In the genomic region with DNA sequence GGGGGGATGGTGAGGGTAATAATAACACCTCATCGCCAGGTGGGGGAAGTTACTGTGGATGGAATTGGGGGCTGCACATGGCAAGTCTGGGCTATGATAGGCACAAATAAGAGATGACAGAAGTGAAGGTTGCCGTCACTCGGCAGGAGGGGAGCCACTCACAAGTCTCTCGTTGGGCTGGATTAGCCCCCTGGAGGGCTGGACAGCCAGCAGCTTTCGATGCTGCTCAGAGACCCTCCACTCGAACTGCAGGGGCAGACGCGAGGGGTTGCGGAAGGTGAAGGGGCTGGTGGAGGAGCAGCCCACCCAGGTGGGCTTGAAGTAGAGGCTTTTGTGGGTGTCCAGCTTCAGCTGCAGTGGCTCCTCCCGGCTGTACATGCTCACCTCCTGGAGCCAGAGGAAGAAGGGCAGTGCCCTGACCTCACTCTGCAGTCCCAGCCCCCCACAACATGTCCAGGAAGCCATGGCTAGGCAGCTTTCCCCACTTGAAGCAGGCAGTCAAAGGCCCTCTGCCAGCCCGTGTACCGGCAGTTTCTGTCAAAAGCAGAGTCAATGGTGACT, we compare ENCODE assay signal across 2 cellular contexts.
TF ChIP-seq lines count a peak whose summit lies in the region.

No MANE protein-coding gene starts in this region.

TF ChIP-seq in H1, 55 proteins besides CTCF, POLR2A, EP300 and RAD21:
- TF ChIP-seq EGR1 (IDR thresholded peaks at IDR 0.05; ENCODE audit: borderline replicate concordance, low read depth, low read length), result no peak
- no peak for TF ChIP-seq SIX5 (IDR thresholded peaks at IDR 0.05; ENCODE audit: low read depth, low read length)
- TF ChIP-seq KDM1A (IDR thresholded peaks at IDR 0.05; ENCODE audit: borderline replicate concordance, low read length), result no peak
- no peak for TF ChIP-seq CHD2 (IDR thresholded peaks at IDR 0.05; ENCODE audit: low read length)
- no peak for TF ChIP-seq BRCA1 (IDR thresholded peaks at IDR 0.05; ENCODE audit: low read depth, low read length)
- TF ChIP-seq JUN (IDR thresholded peaks at IDR 0.05; ENCODE audit: low read depth, low read length), result no peak
- no peak for TF ChIP-seq RNF2 (IDR thresholded peaks at IDR 0.05; ENCODE audit: borderline replicate concordance, low read depth, low read length, missing control alignments, poor library complexity, severe bottlenecking)
- TF ChIP-seq SUZ12 (IDR thresholded peaks at IDR 0.05; ENCODE audit: low read length), result no peak
- TF ChIP-seq, protein P1, sequence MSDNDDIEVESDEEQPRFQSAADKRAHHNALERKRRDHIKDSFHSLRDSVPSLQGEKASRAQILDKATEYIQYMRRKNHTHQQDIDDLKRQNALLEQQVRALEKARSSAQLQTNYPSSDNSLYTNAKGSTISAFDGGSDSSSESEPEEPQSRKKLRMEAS (IDR thresholded peaks at IDR 0.05), result no peak
- TF ChIP-seq CTBP2 (IDR thresholded peaks at IDR 0.05; ENCODE audit: borderline replicate concordance, insufficient read depth, insufficient read length, low read length), result no peak
- TF ChIP-seq BCL11A (IDR thresholded peaks at IDR 0.05; ENCODE audit: low read depth in 2 of 2, low read length in 2 of 2), result no peak
- TF ChIP-seq, protein P2, sequence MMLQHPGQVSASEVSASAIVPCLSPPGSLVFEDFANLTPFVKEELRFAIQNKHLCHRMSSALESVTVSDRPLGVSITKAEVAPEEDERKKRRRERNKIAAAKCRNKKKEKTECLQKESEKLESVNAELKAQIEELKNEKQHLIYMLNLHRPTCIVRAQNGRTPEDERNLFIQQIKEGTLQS (IDR thresholded peaks at IDR 0.05; ENCODE audit: insufficient read depth, low read depth, low read length), result no peak
- no peak for TF ChIP-seq SP4 (IDR thresholded peaks at IDR 0.05; ENCODE audit: low read length)
- no peak for TF ChIP-seq CBX8 (IDR thresholded peaks at IDR 0.05; ENCODE audit: borderline replicate concordance, low read depth, low read length)
- no peak for TF ChIP-seq SAP30 (IDR thresholded peaks at IDR 0.05; ENCODE audit: insufficient read depth, insufficient replicate concordance, low read length)
- TF ChIP-seq SP2 (IDR thresholded peaks at IDR 0.05; ENCODE audit: low read length), result no peak
- TF ChIP-seq RXRA (IDR thresholded peaks at IDR 0.05; ENCODE audit: insufficient read depth, low read depth, low read length), result no peak
- TF ChIP-seq TAF7 (optimal IDR thresholded peaks at IDR 0.05; ENCODE audit: borderline replicate concordance, low read depth, low read length), result no peak
- no peak for TF ChIP-seq HDAC2 (IDR thresholded peaks at IDR 0.05; ENCODE audit: borderline replicate concordance in 1 of 2, low read depth in 2 of 2, low read length in 2 of 2)
- TF ChIP-seq POLR2AphosphoS5 (IDR thresholded peaks at IDR 0.05; ENCODE audit: low read depth, low read length), result no peak

TF ChIP-seq in SK-N-SH, 30 proteins besides CTCF, POLR2A, EP300 and RAD21:
- TF ChIP-seq TCF12 (IDR thresholded peaks at IDR 0.05) (no peak), SIN3A (IDR thresholded peaks at IDR 0.05; ENCODE audit: borderline replicate concordance, low read depth, low read length) (no peak), RFX5 (IDR thresholded peaks at IDR 0.05; ENCODE audit: low read length) (no peak), FOXM1 (IDR thresholded peaks at IDR 0.05; ENCODE audit: low read depth) (no peak), TAF1 (IDR thresholded peaks at IDR 0.05; ENCODE audit: borderline replicate concordance, low read depth, low read length) (no peak), TEAD4 (IDR thresholded peaks at IDR 0.05; ENCODE audit: borderline replicate concordance, insufficient read depth) (no peak)
- TF ChIP-seq, protein P3, sequence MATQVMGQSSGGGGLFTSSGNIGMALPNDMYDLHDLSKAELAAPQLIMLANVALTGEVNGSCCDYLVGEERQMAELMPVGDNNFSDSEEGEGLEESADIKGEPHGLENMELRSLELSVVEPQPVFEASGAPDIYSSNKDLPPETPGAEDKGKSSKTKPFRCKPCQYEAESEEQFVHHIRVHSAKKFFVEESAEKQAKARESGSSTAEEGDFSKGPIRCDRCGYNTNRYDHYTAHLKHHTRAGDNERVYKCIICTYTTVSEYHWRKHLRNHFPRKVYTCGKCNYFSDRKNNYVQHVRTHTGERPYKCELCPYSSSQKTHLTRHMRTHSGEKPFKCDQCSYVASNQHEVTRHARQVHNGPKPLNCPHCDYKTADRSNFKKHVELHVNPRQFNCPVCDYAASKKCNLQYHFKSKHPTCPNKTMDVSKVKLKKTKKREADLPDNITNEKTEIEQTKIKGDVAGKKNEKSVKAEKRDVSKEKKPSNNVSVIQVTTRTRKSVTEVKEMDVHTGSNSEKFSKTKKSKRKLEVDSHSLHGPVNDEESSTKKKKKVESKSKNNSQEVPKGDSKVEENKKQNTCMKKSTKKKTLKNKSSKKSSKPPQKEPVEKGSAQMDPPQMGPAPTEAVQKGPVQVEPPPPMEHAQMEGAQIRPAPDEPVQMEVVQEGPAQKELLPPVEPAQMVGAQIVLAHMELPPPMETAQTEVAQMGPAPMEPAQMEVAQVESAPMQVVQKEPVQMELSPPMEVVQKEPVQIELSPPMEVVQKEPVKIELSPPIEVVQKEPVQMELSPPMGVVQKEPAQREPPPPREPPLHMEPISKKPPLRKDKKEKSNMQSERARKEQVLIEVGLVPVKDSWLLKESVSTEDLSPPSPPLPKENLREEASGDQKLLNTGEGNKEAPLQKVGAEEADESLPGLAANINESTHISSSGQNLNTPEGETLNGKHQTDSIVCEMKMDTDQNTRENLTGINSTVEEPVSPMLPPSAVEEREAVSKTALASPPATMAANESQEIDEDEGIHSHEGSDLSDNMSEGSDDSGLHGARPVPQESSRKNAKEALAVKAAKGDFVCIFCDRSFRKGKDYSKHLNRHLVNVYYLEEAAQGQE (IDR thresholded peaks at IDR 0.05; ENCODE audit: low read depth, low read length), result no peak
